In genomic region chr7:135757719-135758411, GRCh38 we compare ENCODE assay signal across 9 cellular contexts. TPM values are rescaled to one million over a fixed set of nuclear protein-coding genes. Genes with fewer than 3 reads are reported as not detected.
A peak's percentile ranks its signal among the peaks of the same experiment; 100 is the strongest.
DNase-seq lines count a peak whose midpoint lies in the region; ATAC-seq and TF ChIP-seq lines count a peak whose summit lies in the region.
"Had no signal": no experiment of that assay in that cellular context is flagged by ENCODE, and none has a peak within 500 bp of the region (broad histone marks: within the 10 kb centered on the region; RNA-seq: fewer than 3 reads in every experiment).

No MANE protein-coding gene starts in this region.

- no peak for TF ChIP-seq EP300 in upper lobe of left lung (IDR thresholded peaks at IDR 0.05)

- ATAC-seq in RWPE2 (ENCODE audit: low read depth) (peak; percentile 29; the same call in 2 of the 3 replicates), upper lobe of left lung (ENCODE audit: low FRiP score in 2 of 2) (peak in 1 of 2 donors; percentile 79), GM21526 (IDR thresholded peaks at IDR 0.05; ENCODE audit: low FRiP score, unreplicated experiment) (no peak)

- H3K27ac ChIP-seq in RWPE2 (ENCODE audit: poor library complexity, severe bottlenecking) = peak overlapping the region; percentile 53
- peak overlapping the region; percentile 48 for H3K27ac ChIP-seq in epithelial cell of prostate
- peak overlapping the region; percentile 42 to 73 (median 70) for H3K27ac ChIP-seq in upper lobe of left lung
- H3K27ac ChIP-seq in CD4-positive, alpha-beta memory T cell (ENCODE audit: low read depth, low read length) = no peak overlapping the region

- H3K27me3 ChIP-seq in RWPE2 (ENCODE audit: insufficient read depth, poor library complexity, severe bottlenecking) = no peaks in the 10 kb centered on the region
- H3K27me3 ChIP-seq in upper lobe of left lung = no peaks in the 10 kb centered on the region
- no peaks in the 10 kb centered on the region for H3K27me3 ChIP-seq in CD4-positive, alpha-beta memory T cell (ENCODE audit: insufficient read depth, low read length)

- H3K36me3 ChIP-seq in RWPE2 (ENCODE audit: low read depth) = no peaks in the 10 kb centered on the region
- no peaks in the 10 kb centered on the region for H3K36me3 ChIP-seq in upper lobe of left lung
- no peaks in the 10 kb centered on the region for H3K36me3 ChIP-seq in CD4-positive, alpha-beta memory T cell (ENCODE audit: insufficient read depth, low read length)

- no peaks in the 10 kb centered on the region for H3K9me3 Mint-ChIP-seq in mesothelial cell of epicardium
- no peaks in the 10 kb centered on the region for H3K9me3 Mint-ChIP-seq in activated T-helper 2 cell treated with anti-CD3 and anti-CD28 coated beads, Interferon-gamma antibody, Interleukin-2, Interleukin-4, amounts not matched to agents 10 μg/mL and 5 μg/mL and 100 μg/mL, durations not matched to agents 14 hours and 24 hours and 36 hours
- H3K9me3 Mint-ChIP-seq in CD4-positive, alpha-beta memory T cell = peaks cover 0 to 10% (median 0%) of the 10 kb centered on the region in 8 donors

- no peak overlapping the region for H3K4me3 ChIP-seq in RWPE2 (ENCODE audit: severe bottlenecking)
- peak overlapping the region in 2 of 4 donors; percentile 21 to 24 for H3K4me3 ChIP-seq in upper lobe of left lung
- no peak overlapping the region for H3K4me3 ChIP-seq in CD4-positive, alpha-beta memory T cell (ENCODE audit: low read length in 2 of 2)

- no peaks in the 10 kb centered on the region for H3K27me3 Mint-ChIP-seq in mesothelial cell of epicardium (ENCODE audit: low read depth)
- H3K27me3 Mint-ChIP-seq in activated T-helper 2 cell treated with anti-CD3 and anti-CD28 coated beads, Interferon-gamma antibody, Interleukin-2, Interleukin-4, amounts not matched to agents 10 μg/mL and 5 μg/mL and 100 μg/mL, durations not matched to agents 14 hours and 24 hours and 36 hours (ENCODE audit: low read depth) = peaks cover 10% of the 10 kb centered on the region
- H3K27me3 Mint-ChIP-seq in CD4-positive, alpha-beta memory T cell = peaks cover 23 to 39% of the 10 kb centered on the region in 2 donors

- intact Hi-C loops in activated T-helper 2 cell treated with anti-CD3 and anti-CD28 coated beads, Interferon-gamma antibody, Interleukin-2, Interleukin-4, amounts not matched to agents 10 μg/mL and 5 μg/mL and 100 μg/mL, durations not matched to agents 14 hours and 24 hours and 36 hours (cut with micrococcal nuclease) = no loop called here
- intact Hi-C loops in CD4-positive, alpha-beta memory T cell (cut with micrococcal nuclease) = no loop called here

- H3K4me1 ChIP-seq in RWPE2 (ENCODE audit: insufficient read depth, poor library complexity, severe bottlenecking) (peaks cover 14% of the 10 kb centered on the region), upper lobe of left lung (peaks cover 2 to 11% (median 7%) of the 10 kb centered on the region in 4 donors)
- H3K4me1 ChIP-seq in CD4-positive, alpha-beta memory T cell (ENCODE audit: insufficient read depth, low read length) = no peaks in the 10 kb centered on the region

- H3K4me3 Mint-ChIP-seq in mesothelial cell of epicardium = no peak overlapping the region
- H3K4me3 Mint-ChIP-seq in activated T-helper 2 cell treated with anti-CD3 and anti-CD28 coated beads, Interferon-gamma antibody, Interleukin-2, Interleukin-4, amounts not matched to agents 10 μg/mL and 5 μg/mL and 100 μg/mL, durations not matched to agents 14 hours and 24 hours and 36 hours (ENCODE audit: low read depth) = no peak overlapping the region
- H3K4me3 Mint-ChIP-seq in CD4-positive, alpha-beta memory T cell = no peak overlapping the region

- TF ChIP-seq CTCF in RWPE2 (IDR thresholded peaks at IDR 0.05; ENCODE audit: poor library complexity, severe bottlenecking) (no peak), mesothelial cell of epicardium (IDR thresholded peaks at IDR 0.05; ENCODE audit: unreplicated experiment) (no peak), upper lobe of left lung (IDR thresholded peaks at IDR 0.05) (no peak)

- WGBS in upper lobe of left lung, 2 donors = 43 to 44% methylated on average over 8 of the region's 8 CpGs

- H3K9me3 ChIP-seq in RWPE2 (ENCODE audit: severe bottlenecking) (no peaks in the 10 kb centered on the region), upper lobe of left lung (no peaks in the 10 kb centered on the region)
- H3K9me3 ChIP-seq in CD4-positive, alpha-beta memory T cell (ENCODE audit: control insufficient read depth in 1 of 2, low read length in 2 of 2) = no peaks in the 10 kb centered on the region

- H3K27ac Mint-ChIP-seq in mesothelial cell of epicardium = peak overlapping the region; percentile 89
- H3K27ac Mint-ChIP-seq in activated T-helper 2 cell treated with anti-CD3 and anti-CD28 coated beads, Interferon-gamma antibody, Interleukin-2, Interleukin-4, amounts not matched to agents 10 μg/mL and 5 μg/mL and 100 μg/mL, durations not matched to agents 14 hours and 24 hours and 36 hours = no peak overlapping the region
- no peak overlapping the region for H3K27ac Mint-ChIP-seq in CD4-positive, alpha-beta memory T cell

- TF ChIP-seq POLR2A in upper lobe of left lung (IDR thresholded peaks at IDR 0.05) = no peak

- DNase-seq in RWPE2 (ENCODE audit: low spot score) (no peak), epithelial cell of prostate (ENCODE audit: low read depth, low spot score) (no peak), mesothelial cell of epicardium (ENCODE audit: low spot score in 2 of 2, unreplicated experiment in 2 of 2) (no peak), upper lobe of left lung (no peak), globus pallidus (ENCODE audit: low spot score) (no peak)
- no peak for DNase-seq in activated T-helper 2 cell treated with anti-CD3 and anti-CD28 coated beads, Interferon-gamma antibody, Interleukin-2, Interleukin-4, amounts not matched to agents 10 μg/mL and 5 μg/mL and 100 μg/mL, durations not matched to agents 14 hours and 24 hours and 36 hours (ENCODE audit: low spot score)
- DNase-seq in CD4-positive, alpha-beta memory T cell = no peak
- DNase-seq: T1000 had no signal

- H3K4me1 Mint-ChIP-seq in mesothelial cell of epicardium = peaks cover 27% of the 10 kb centered on the region
- no peaks in the 10 kb centered on the region for H3K4me1 Mint-ChIP-seq in activated T-helper 2 cell treated with anti-CD3 and anti-CD28 coated beads, Interferon-gamma antibody, Interleukin-2, Interleukin-4, amounts not matched to agents 10 μg/mL and 5 μg/mL and 100 μg/mL, durations not matched to agents 14 hours and 24 hours and 36 hours (ENCODE audit: low read depth)
- H3K4me1 Mint-ChIP-seq in CD4-positive, alpha-beta memory T cell = no peaks in the 10 kb centered on the region

- CTCF ChIA-PET in CD4-positive, alpha-beta memory T cell (lab: Charles Lee; ENCODE audit: partially characterized antibody) = no interaction called here

- H3K36me3 Mint-ChIP-seq in mesothelial cell of epicardium = peaks cover 2% of the 10 kb centered on the region
- H3K36me3 Mint-ChIP-seq in activated T-helper 2 cell treated with anti-CD3 and anti-CD28 coated beads, Interferon-gamma antibody, Interleukin-2, Interleukin-4, amounts not matched to agents 10 μg/mL and 5 μg/mL and 100 μg/mL, durations not matched to agents 14 hours and 24 hours and 36 hours (ENCODE audit: low read depth) = no peaks in the 10 kb centered on the region
- no peaks in the 10 kb centered on the region for H3K36me3 Mint-ChIP-seq in CD4-positive, alpha-beta memory T cell

- POLR2A ChIA-PET in CD4-positive, alpha-beta memory T cell (lab: Charles Lee; ENCODE audit: partially characterized antibody) = no interaction called here

RNA-seq across cellular contexts. Expression of gene FAM180A, which starts 9.3 kb away (rescaled TPM):
- total RNA-seq in mesothelial cell of epicardium (not detected in 3 replicates), upper lobe of left lung (1 to 10 TPM in 4 of 6 donors, not detected in 2; 1.0 to 4.8 (median 2.5) TPM)
- not detected in 2 replicates for total RNA-seq in activated T-helper 2 cell treated with anti-CD3 and anti-CD28 coated beads, Interferon-gamma antibody, Interleukin-2, Interleukin-4, amounts not matched to agents 10 μg/mL and 5 μg/mL and 100 μg/mL, durations not matched to agents 14 hours and 24 hours and 36 hours
- total RNA-seq in CD4-positive, alpha-beta memory T cell = not detected
- not detected for polyA plus RNA-seq in CD4-positive, alpha-beta memory T cell

RNA-seq across cellular contexts. Expression of gene SLC13A4, which starts 29.9 kb away (rescaled TPM):
- total RNA-seq in mesothelial cell of epicardium = 0.09 to 0.14 TPM in 2 of 3 replicates, not detected in the other
- under 1 TPM in 2 of 6 donors, not detected in 4; 0.20 to 0.30 TPM for total RNA-seq in upper lobe of left lung
- total RNA-seq in activated T-helper 2 cell treated with anti-CD3 and anti-CD28 coated beads, Interferon-gamma antibody, Interleukin-2, Interleukin-4, amounts not matched to agents 10 μg/mL and 5 μg/mL and 100 μg/mL, durations not matched to agents 14 hours and 24 hours and 36 hours = not detected in 2 replicates
- total RNA-seq in CD4-positive, alpha-beta memory T cell = not detected
- polyA plus RNA-seq in CD4-positive, alpha-beta memory T cell = under 1 TPM in 1 of 2 donors, not detected in 1; 0.52 TPM
